In the genomic region with DNA sequence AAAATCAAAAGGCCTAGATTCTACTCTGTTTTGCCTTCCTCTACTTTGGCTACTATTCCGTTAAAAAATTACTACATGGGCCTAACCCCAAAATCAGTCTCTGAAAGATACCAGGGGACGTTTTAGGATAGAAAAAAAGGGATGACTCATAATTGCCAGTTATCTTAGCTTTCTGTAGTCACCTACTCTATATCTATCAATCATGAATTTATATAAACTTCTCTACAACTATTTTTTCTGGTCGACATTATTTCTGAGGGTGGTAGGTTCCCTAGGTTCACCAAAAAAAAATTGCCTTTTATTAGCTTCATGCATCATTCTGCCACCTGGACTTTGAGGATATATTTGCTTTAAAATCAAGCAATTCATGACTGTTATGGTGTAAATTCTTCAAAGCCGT, we compare ENCODE assay signal across 1 cellular context.
TF ChIP-seq lines count a peak whose summit lies in the region.

No MANE protein-coding gene starts in this region.

TF ChIP-seq in HEK293T, 16 proteins besides CTCF, POLR2A, EP300 and RAD21:
- no peak for TF ChIP-seq L3MBTL2 (conservative IDR thresholded peaks at IDR 0.05)
TF ChIP-seq in HEK293T: peak in this region for 0.
